ENCODE assay signal across 16 cellular contexts in the genomic region with DNA sequence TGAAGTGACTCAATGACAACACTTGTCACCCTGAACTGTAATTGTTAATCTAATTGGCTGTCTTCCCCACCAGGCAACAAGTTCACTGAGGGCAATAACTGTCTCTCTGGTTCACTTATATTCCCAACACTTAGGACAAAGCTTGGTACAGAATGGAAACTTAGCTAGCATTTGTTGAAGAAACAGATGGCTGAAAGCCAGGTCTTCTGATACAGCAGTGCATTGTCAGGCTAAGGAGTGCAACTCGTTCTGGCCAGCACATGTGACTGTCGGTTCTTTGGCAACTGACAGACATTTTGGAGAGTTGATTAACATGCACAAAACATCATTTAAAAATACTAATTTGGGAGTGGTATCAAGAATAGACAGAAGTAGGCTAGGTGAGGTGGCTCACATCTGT. TPM values are rescaled to one million over a fixed set of nuclear protein-coding genes. Genes with fewer than 3 reads are reported as not detected.
DNase-seq lines count a peak whose midpoint lies in the region; ATAC-seq, FAIRE-seq and TF ChIP-seq lines count a peak whose summit lies in the region.
"Had no signal": no experiment of that assay in that cellular context is flagged by ENCODE, and none has a peak within 500 bp of the region (broad histone marks: within the 10 kb centered on the region; RNA-seq: fewer than 3 reads in every experiment).

No MANE protein-coding gene starts in this region.

- no peak for TF ChIP-seq CTCF in pancreas (IDR thresholded peaks at IDR 0.05)

- no peaks in the 10 kb centered on the region for H3K27me3 ChIP-seq in pancreas
- no peaks in the 10 kb centered on the region for H3K27me3 ChIP-seq in H7 (ENCODE audit: control insufficient read depth, insufficient read depth, low read length)

- H3K36me3 ChIP-seq in pancreas = no peaks in the 10 kb centered on the region
- H3K36me3 ChIP-seq in H7 (replicated peaks; ENCODE audit: control insufficient read depth, insufficient read depth, low read length) = no peaks in the 10 kb centered on the region
- H3K36me3 ChIP-seq: lower lobe of right lung had no signal

- DNase-seq in C1 segment of cervical spinal cord (lab: John Stamatoyannopoulos, UW) (peak in 12 of 14 donors; percentile 7 to 61 (median 32)), amygdala (lab: John Stamatoyannopoulos, UW) (peak in 36 of 56 donors; percentile 2 to 81 (median 36)), Right ventricle myocardium superior (no peak), pancreas (no peak), H7 (no peak), cortex of kidney (lab: John Stamatoyannopoulos, UW) (no peak)
- no peak for DNase-seq in activated CD8-positive, alpha-beta memory T cell treated with anti-CD3 and anti-CD28 coated beads for 24 hours
- DNase-seq: activated naive CD4-positive, alpha-beta T cell treated with anti-CD3 and anti-CD28 coated beads, Interleukin-2, amount 50 U/mL, for 16 hours; GOT3; lower lobe of right lung; NCI-H1092 treated with DMSO at 0.1 percent for 48 hours; NCI-H510A; stimulated activated naive CD8-positive, alpha-beta T cell treated with anti-CD3 and anti-CD28 coated beads, Interleukin-15, Interleukin-2, amounts not matched to agents 100 U/mL and 50 U/mL, for 24 hours had no signal

- H3K4me3 ChIP-seq in pancreas (no peak overlapping the region), H7 (ENCODE audit: insufficient read depth, low read depth, low read length) (no peak overlapping the region)
- H3K4me3 ChIP-seq: lower lobe of right lung had no signal

- FAIRE-seq in pancreas (lab: Jason Lieb, UNC) = no peak

- no peaks in the 10 kb centered on the region for H3K9me3 ChIP-seq in pancreas
- H3K9me3 ChIP-seq: lower lobe of right lung had no signal

- no peak overlapping the region for H3K27ac ChIP-seq in pancreas
- H3K27ac ChIP-seq: lower lobe of right lung had no signal

- WGBS in pancreas, 2 donors = 0 to 2% methylated on average over 2 of the region's 2 CpGs

- no peaks in the 10 kb centered on the region for H3K4me1 ChIP-seq in pancreas
- H3K4me1 ChIP-seq: lower lobe of right lung had no signal

- intact Hi-C loops in Right ventricle myocardium superior (cut with DNase I) (loop anchor here (5.0 kb wide), 1 partner anchor 56 kb away; a partner anchor contains a TSS), pancreas (cut with DNase I) (loop anchor here in 1 of 3 donors (5.0 kb wide), 1 partner anchor 141 kb away; no protein-coding TSS in a partner anchor)

- peak; percentile 80 for ATAC-seq in Right ventricle myocardium superior (ENCODE audit: poor library complexity)
- ATAC-seq in pancreas = peak in 3 of 4 donors; percentile 50 to 75 (median 55)
- ATAC-seq in HG02678 (IDR thresholded peaks at IDR 0.05; ENCODE audit: unreplicated experiment) = no peak
- ATAC-seq: lower lobe of right lung; Panc1; stimulated activated naive CD8-positive, alpha-beta T cell treated with anti-CD3 and anti-CD28 coated beads, Interleukin-15, Interleukin-2, amounts not matched to agents 100 U/mL and 50 U/mL, for 24 hours; WTC11 had no signal

RNA-seq across cellular contexts. Expression of a gene that starts 14.6 kb away (rescaled TPM):
- 8.5 TPM for total RNA-seq in Right ventricle myocardium superior
- total RNA-seq in pancreas = 1 to 10 TPM; 1.9 to 4.7 (median 3.2) TPM
- 1 to 10 TPM; 1.8 to 3.6 TPM for polyA plus RNA-seq in pancreas
- total RNA-seq in H7 (2014; rRNA removed; shearing (Covaris generic)) = 2.7 and 4.2 TPM in 2 replicates

RNA-seq across cellular contexts. Expression of a gene that starts 55.5 kb away (rescaled TPM):
- 3.8 TPM for total RNA-seq in Right ventricle myocardium superior
- total RNA-seq in pancreas = under 1 TPM; 0.23 to 0.89 (median 0.42) TPM
- polyA plus RNA-seq in pancreas = 1 to 10 TPM in 1 of 2 donors, under 1 TPM in 1; 0.46 to 1.0 TPM
- 3.3 and 3.4 TPM in 2 replicates for total RNA-seq in H7 (2014; rRNA removed; shearing (Covaris generic))

Comparison
In these comparisons a context has a peak if more than half of its experiments do, and no peak if none do; other contexts are left out.
1. DNase-seq: peak in C1 segment of cervical spinal cord (12 of 14) and amygdala (36 of 56); none in Right ventricle myocardium superior (single experiment), pancreas (0 of 6), H7 (single experiment), activated CD8-positive, alpha-beta memory T cell treated with anti-CD3 and anti-CD28 coated beads for 24 hours (single experiment) and cortex of kidney (single experiment).